10 cellular contexts compared by ENCODE assay signal in the genomic region with DNA sequence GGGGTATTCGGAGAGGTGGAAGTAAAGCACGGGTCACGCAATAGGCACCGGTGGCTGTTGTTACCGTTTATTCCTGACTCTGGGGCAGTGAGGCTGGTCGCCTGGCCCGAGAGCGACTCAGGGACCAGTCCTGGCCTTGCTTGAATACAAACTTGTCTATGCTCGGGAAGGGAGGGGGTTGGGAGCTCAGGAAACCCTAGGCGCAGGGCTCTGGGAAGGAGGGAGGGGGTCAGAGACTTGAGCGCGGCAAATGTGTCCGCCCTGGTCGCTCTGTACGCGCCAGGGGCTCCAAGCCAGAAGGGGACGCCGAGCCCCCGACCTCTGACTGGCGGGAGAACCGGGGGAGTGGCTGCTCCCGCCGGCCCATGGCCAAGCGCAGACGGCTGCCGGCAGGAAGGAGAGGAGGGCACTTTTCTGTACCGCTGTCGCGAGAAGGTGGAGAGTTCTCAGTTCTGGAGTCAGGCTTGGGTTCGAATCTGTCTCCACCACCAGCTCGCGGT. TPM values are rescaled to one million over a fixed set of nuclear protein-coding genes. Genes with fewer than 3 reads are reported as not detected.
A peak's percentile ranks its signal among the peaks of the same experiment; 100 is the strongest.
DNase-seq lines count a peak whose midpoint lies in the region; ATAC-seq, FAIRE-seq and TF ChIP-seq lines count a peak whose summit lies in the region.
"Had no signal": no experiment of that assay in that cellular context is flagged by ENCODE, and none has a peak within 500 bp of the region (broad histone marks: within the 10 kb centered on the region; RNA-seq: fewer than 3 reads in every experiment).

No MANE protein-coding gene starts in this region.

- H3K36me3 ChIP-seq in Loucy (ENCODE audit: insufficient read depth, low read length) (no peaks in the 10 kb centered on the region), neural cell (ENCODE audit: insufficient read depth, low read length) (no peaks in the 10 kb centered on the region)

- TF ChIP-seq EP300 in neural cell (conservative IDR thresholded peaks at IDR 0.05; ENCODE audit: poor library complexity, severe bottlenecking) = no peak

- BruUV-seq in Calu3 (replicated peaks; lab: Mats Ljungman, UMichigan) = no TSS peak

- H3K36me3 Mint-ChIP-seq in Calu3 (ENCODE audit: insufficient read depth, unreplicated experiment) (peaks cover 5% of the 10 kb centered on the region), endothelial cell (ENCODE audit: low read depth, unreplicated experiment) (no peaks in the 10 kb centered on the region), immature natural killer cell (peaks cover 0 to 4% (median 0%) of the 10 kb centered on the region in 3 donors)

- H3K4me3 ChIP-seq in Loucy (ENCODE audit: low read length, poor library complexity, severe bottlenecking) (peak overlapping the region; percentile 93), neural cell (ENCODE audit: low read length) (peak overlapping the region; percentile 91)

- FAIRE-seq in H54 (lab: Jason Lieb, UNC) (no peak), GM19239 (lab: Jason Lieb, UNC) (no peak)
- FAIRE-seq: colon had no signal

- H3K79me2 ChIP-seq in Loucy (ENCODE audit: insufficient read depth, low read length) (peaks cover 17% of the 10 kb centered on the region), neural cell (replicated peaks; ENCODE audit: insufficient read depth, low read length) (peaks cover 11% of the 10 kb centered on the region)

- H3K4me1 Mint-ChIP-seq in Calu3 (ENCODE audit: low read depth, unreplicated experiment) (no peaks in the 10 kb centered on the region), endothelial cell (ENCODE audit: unreplicated experiment) (peaks cover 7% of the 10 kb centered on the region), immature natural killer cell (peaks cover 13 to 22% of the 10 kb centered on the region in 2 donors)

- H3K27me3 Mint-ChIP-seq in Calu3 (ENCODE audit: unreplicated experiment) (peaks cover 95% of the 10 kb centered on the region), endothelial cell (ENCODE audit: unreplicated experiment) (peaks cover 16% of the 10 kb centered on the region), immature natural killer cell (ENCODE audit: low read depth in 3 of 3) (peaks cover 17 to 23% (median 17%) of the 10 kb centered on the region in 3 donors)

- H3K9me3 ChIP-seq in Loucy (ENCODE audit: insufficient read depth, low read depth, low read length) (no peaks in the 10 kb centered on the region), neural cell (ENCODE audit: low read length) (no peaks in the 10 kb centered on the region)

- no peak for TF ChIP-seq POLR2A in H54 (IDR thresholded peaks at IDR 0.05; ENCODE audit: low read depth, low read length)

- H3K27ac ChIP-seq in neural cell (ENCODE audit: low read length) = no peak overlapping the region

- H3K27ac Mint-ChIP-seq in Calu3 (ENCODE audit: unreplicated experiment) (no peak overlapping the region), endothelial cell (ENCODE audit: unreplicated experiment) (no peak overlapping the region), immature natural killer cell (no peak overlapping the region)

- H3K27me3 ChIP-seq in Loucy (ENCODE audit: insufficient read depth, low read length, poor library complexity, severe bottlenecking) (peaks cover 14% of the 10 kb centered on the region), neural cell (ENCODE audit: insufficient read depth, low read depth, low read length) (peaks cover 10% of the 10 kb centered on the region)

- DNase-seq in Calu3 (no peak), endothelial cell (ENCODE audit: low spot score) (peak; percentile 44), immature natural killer cell (no peak), H54 (ENCODE audit: insufficient read length, low spot score) (no peak), GM19239 (ENCODE audit: insufficient read length, low spot score) (no peak)
- DNase-seq: NCI-H187 had no signal

- H3K9me3 Mint-ChIP-seq in Calu3 (ENCODE audit: low read depth, unreplicated experiment) (no peaks in the 10 kb centered on the region), endothelial cell (ENCODE audit: unreplicated experiment) (no peaks in the 10 kb centered on the region), immature natural killer cell (no peaks in the 10 kb centered on the region)

- H3K9ac ChIP-seq in Loucy (ENCODE audit: low read depth, low read length, poor library complexity, severe bottlenecking) = peak overlapping the region; percentile 76
- H3K9ac ChIP-seq in neural cell (ENCODE audit: low read length) = peak overlapping the region; percentile 64

- peak overlapping the region; percentile 96 for H3K4me2 ChIP-seq in Loucy (ENCODE audit: low read depth, low read length, poor library complexity, severe bottlenecking)
- H3K4me2 ChIP-seq in neural cell (ENCODE audit: low read length) = peak overlapping the region; percentile 98

- no peaks in the 10 kb centered on the region for H3K9me2 ChIP-seq in Loucy (replicated peaks; ENCODE audit: low read depth, low read length)
- no peaks in the 10 kb centered on the region for H3K9me2 ChIP-seq in neural cell (ENCODE audit: insufficient read depth, low read length)

- no peaks in the 10 kb centered on the region for H3F3A ChIP-seq in Loucy (ENCODE audit: low read depth)
- H3F3A ChIP-seq in neural cell (ENCODE audit: insufficient read depth, low read length, poor library complexity, severe bottlenecking) = no peaks in the 10 kb centered on the region

- H3K4me3 Mint-ChIP-seq in Calu3 (ENCODE audit: low read depth, unreplicated experiment) (peak overlapping the region; percentile 22), endothelial cell (ENCODE audit: unreplicated experiment) (peak overlapping the region; percentile 75), immature natural killer cell (peak overlapping the region in 2 of 5 donors; percentile 1 to 77)

- CTCF ChIA-PET in Calu3 (lab: Charles Lee) = no interaction called here

- H4K20me1 ChIP-seq in Loucy (ENCODE audit: insufficient read depth, low read length, poor library complexity, severe bottlenecking) (no peaks in the 10 kb centered on the region), neural cell (ENCODE audit: insufficient read depth) (no peaks in the 10 kb centered on the region)

- H2AFZ ChIP-seq in Loucy (ENCODE audit: low read length) (peak overlapping the region; percentile 100), neural cell (ENCODE audit: low read depth, low read length) (peak overlapping the region; percentile 2)

- no peak for TF ChIP-seq RAD21 in neural cell (conservative IDR thresholded peaks at IDR 0.05)

- intact Hi-C loops in Calu3 (cut with micrococcal nuclease; ENCODE audit: unreplicated experiment) = no loop called here

- TF ChIP-seq CTCF in Calu3 (IDR thresholded peaks at IDR 0.05; ENCODE audit: unreplicated experiment) = no peak
- TF ChIP-seq CTCF in Loucy (conservative IDR thresholded peaks at IDR 0.05; ENCODE audit: low read length) = no peak
- no peak for TF ChIP-seq CTCF in endothelial cell (IDR thresholded peaks at IDR 0.05; ENCODE audit: unreplicated experiment)
- no peak for TF ChIP-seq CTCF in neural cell (IDR thresholded peaks at IDR 0.05; ENCODE audit: poor library complexity, severe bottlenecking)

- peaks cover 22% of the 10 kb centered on the region for H3K4me1 ChIP-seq in Loucy (ENCODE audit: insufficient read depth, low read length, poor library complexity, severe bottlenecking)

- no peak for ATAC-seq in HG02678 (IDR thresholded peaks at IDR 0.05; ENCODE audit: unreplicated experiment)

TF ChIP-seq in neural cell, 6 proteins besides CTCF, POLR2A, EP300 and RAD21:
- peak; percentile 5 for TF ChIP-seq MXI1 (conservative IDR thresholded peaks at IDR 0.05; ENCODE audit: poor library complexity, severe bottlenecking)
- TF ChIP-seq SMC3 (conservative IDR thresholded peaks at IDR 0.05; ENCODE audit: poor library complexity) = no peak

RNA-seq across cellular contexts. Expression of a gene that starts 1.5 kb away (rescaled TPM):
- total RNA-seq in Calu3 (2022) = not detected in 2 replicates
- total RNA-seq in endothelial cell (ENCODE audit: unreplicated experiment) = 1.2 TPM
- polyA plus RNA-seq in neural cell = 6.1 and 7.7 TPM in 2 replicates
- polyA minus RNA-seq in neural cell = 10.9 and 13.6 TPM in 2 replicates
- polyA plus RNA-seq in immature natural killer cell = not detected
